11 cellular contexts compared by ENCODE assay signal in the genomic region with DNA sequence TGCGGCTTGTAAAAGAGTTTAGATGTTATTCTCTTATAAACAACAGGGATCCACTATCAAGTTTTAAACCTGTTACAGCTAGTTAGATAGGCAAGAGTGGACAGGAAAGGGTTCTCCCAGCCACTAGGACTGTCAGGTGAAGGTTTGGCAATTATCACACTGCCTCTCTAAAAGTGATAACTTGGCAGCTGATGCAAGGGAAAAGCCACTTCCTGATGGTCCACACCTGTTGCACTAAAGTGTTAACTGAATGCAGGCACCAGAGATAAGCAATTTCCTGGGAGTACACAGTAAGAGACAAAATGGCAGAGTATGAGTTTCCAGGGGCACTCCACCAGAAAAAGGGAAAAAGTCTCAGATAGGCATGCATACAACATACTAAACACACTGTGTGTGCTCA.
"Had no signal": no experiment of that assay in that cellular context is flagged by ENCODE, and none has a peak within 500 bp of the region (broad histone marks: within the 10 kb centered on the region; RNA-seq: fewer than 3 reads in every experiment).

No MANE protein-coding gene starts in this region.

- H3K27ac Mint-ChIP-seq: activated CD4-positive, alpha-beta T cell treated with anti-CD3 and anti-CD28 coated beads for 36 hours; activated CD8-positive, alpha-beta T cell treated with anti-CD3 and anti-CD28 coated beads for 36 hours; activated T-helper 1 cell treated with anti-CD3 and anti-CD28 coated beads, Interleukin-12 subunit alpha, Interleukin-12 subunit beta, Interleukin-2, Interleukin-4 antibody, amounts not matched to agents 30 ng/mL and 10 ng/mL and 1 ng/mL, durations not matched to agents 14 hours and 24 hours and 36 hours had no signal

- ATAC-seq: activated CD4-positive, alpha-beta T cell treated with anti-CD3 and anti-CD28 coated beads for 36 hours; activated CD8-positive, alpha-beta T cell treated with anti-CD3 and anti-CD28 coated beads for 36 hours; activated naive CD8-positive, alpha-beta T cell treated with anti-CD3 and anti-CD28 coated beads, Interleukin-2, amount 50 U/mL, for 24 hours had no signal

- H3K27me3 ChIP-seq: ascending aorta had no signal

- H3K36me3 ChIP-seq: ascending aorta, cardiac muscle cell had no signal

- H3K4me1 ChIP-seq: ascending aorta had no signal

- H3K27me3 Mint-ChIP-seq: activated CD4-positive, alpha-beta T cell treated with anti-CD3 and anti-CD28 coated beads for 36 hours; activated CD8-positive, alpha-beta T cell treated with anti-CD3 and anti-CD28 coated beads for 36 hours; activated naive CD8-positive, alpha-beta T cell treated with anti-CD3 and anti-CD28 coated beads, Interleukin-2, amount 50 U/mL, for 24 hours had no signal

- H3K4me3 Mint-ChIP-seq: activated CD4-positive, alpha-beta T cell treated with anti-CD3 and anti-CD28 coated beads for 36 hours; activated CD8-positive, alpha-beta T cell treated with anti-CD3 and anti-CD28 coated beads for 36 hours; activated naive CD8-positive, alpha-beta T cell treated with anti-CD3 and anti-CD28 coated beads, Interleukin-2, amount 50 U/mL, for 24 hours; activated T-helper 1 cell treated with anti-CD3 and anti-CD28 coated beads, Interleukin-12 subunit alpha, Interleukin-12 subunit beta, Interleukin-2, Interleukin-4 antibody, amounts not matched to agents 30 ng/mL and 10 ng/mL and 1 ng/mL, durations not matched to agents 14 hours and 24 hours and 36 hours had no signal

- DNase-seq: activated CD4-positive, alpha-beta T cell treated with anti-CD3 and anti-CD28 coated beads for 36 hours; activated CD8-positive, alpha-beta memory T cell treated with anti-CD3 and anti-CD28 coated beads, Interleukin-2, amount 50 U/mL, for 48 hours; activated CD8-positive, alpha-beta T cell treated with anti-CD3 and anti-CD28 coated beads for 36 hours; activated naive CD4-positive, alpha-beta T cell; activated naive CD8-positive, alpha-beta T cell treated with anti-CD3 and anti-CD28 coated beads, Interleukin-2, amount 50 U/mL, for 24 hours; kidney; posterior cingulate gyrus had no signal

- H3K4me3 ChIP-seq: ascending aorta, cardiac muscle cell had no signal

- H3K9me3 ChIP-seq: ascending aorta had no signal

- H3K27ac ChIP-seq: ascending aorta, cardiac muscle cell, VCaP had no signal
